ENCODE assay signal across 9 cellular contexts in the genomic region with DNA sequence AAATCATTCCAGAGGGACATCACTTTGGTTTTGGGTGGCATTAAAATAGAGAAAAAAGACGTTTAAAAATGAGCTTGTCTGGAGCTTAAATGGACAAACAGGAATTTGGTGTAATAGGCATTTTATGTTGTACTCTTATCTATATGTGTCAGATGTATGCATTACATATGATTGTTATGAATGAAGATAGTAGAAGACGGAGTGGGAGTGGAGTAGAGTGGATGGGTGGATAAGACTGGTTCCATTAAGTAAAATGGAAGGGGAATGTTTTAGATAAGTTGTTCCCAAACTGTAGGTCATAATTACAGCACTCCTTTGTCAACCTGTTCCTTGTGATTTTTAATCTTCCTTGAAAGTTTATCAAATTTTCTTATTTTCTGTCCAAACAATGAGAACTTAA. TPM values are rescaled to one million over a fixed set of nuclear protein-coding genes. Genes with fewer than 3 reads are reported as not detected.
DNase-seq lines count a peak whose midpoint lies in the region; ATAC-seq lines count a peak whose summit lies in the region.
"Had no signal": no experiment of that assay in that cellular context is flagged by ENCODE, and none has a peak within 500 bp of the region (broad histone marks: within the 10 kb centered on the region; RNA-seq: fewer than 3 reads in every experiment).

No MANE protein-coding gene starts in this region.

- peaks cover 3% of the 10 kb centered on the region for H3K9me3 Mint-ChIP-seq in activated T-cell treated with anti-CD3 and anti-CD28 coated beads, Interleukin-2, amount 50 U/mL, for 4 hours
- peaks cover 0 to 3% (median 0%) of the 10 kb centered on the region in 6 donors for H3K9me3 Mint-ChIP-seq in immature natural killer cell

- H3K4me1 Mint-ChIP-seq in activated T-cell treated with anti-CD3 and anti-CD28 coated beads, Interleukin-2, amount 50 U/mL, for 4 hours (ENCODE audit: low read depth) = peaks cover 66% of the 10 kb centered on the region
- H3K4me1 Mint-ChIP-seq in T-helper 17 cell = peaks cover 32% of the 10 kb centered on the region
- peaks cover 56 to 69% of the 10 kb centered on the region in 2 donors for H3K4me1 Mint-ChIP-seq in immature natural killer cell

- ATAC-seq in activated T-cell treated with anti-CD3 and anti-CD28 coated beads, Interleukin-2, amount 50 U/mL, for 4 hours = no peak
- no peak for ATAC-seq in T-helper 17 cell

- H3K27ac Mint-ChIP-seq in T-helper 17 cell = peak overlapping the region; percentile 98
- H3K27ac Mint-ChIP-seq in immature natural killer cell = peak overlapping the region; percentile 92 to 97 (median 96)

- no peak overlapping the region for H3K9ac ChIP-seq in stomach smooth muscle (ENCODE audit: low read length in 2 of 2)

- H3K4me3 ChIP-seq in stomach smooth muscle (ENCODE audit: low read length in 2 of 2) = peak overlapping the region in 1 of 2 donors; percentile 89

- H3K27me3 ChIP-seq in stomach smooth muscle (ENCODE audit: control insufficient read depth in 1 of 2, insufficient read depth in 2 of 2, low read length in 2 of 2) = no peaks in the 10 kb centered on the region

- peak overlapping the region; percentile 94 for H3K4me3 Mint-ChIP-seq in activated T-cell treated with anti-CD3 and anti-CD28 coated beads, Interleukin-2, amount 50 U/mL, for 4 hours
- peak overlapping the region; percentile 95 for H3K4me3 Mint-ChIP-seq in T-helper 17 cell
- H3K4me3 Mint-ChIP-seq in immature natural killer cell = peak overlapping the region; percentile 88 to 96 (median 95)

- peaks cover 8% of the 10 kb centered on the region for H3K4me1 ChIP-seq in stomach smooth muscle (ENCODE audit: control insufficient read depth, insufficient read depth, low read length)

- no peaks in the 10 kb centered on the region for H3K9me3 ChIP-seq in T-helper 17 cell (ENCODE audit: control insufficient read depth, low read length, poor library complexity, severe bottlenecking)
- H3K9me3 ChIP-seq in stomach smooth muscle (ENCODE audit: control insufficient read depth in 2 of 2, low read length in 2 of 2) = no peaks in the 10 kb centered on the region

- no peaks in the 10 kb centered on the region for H3K27me3 Mint-ChIP-seq in activated T-cell treated with anti-CD3 and anti-CD28 coated beads, Interleukin-2, amount 50 U/mL, for 4 hours (ENCODE audit: low read depth)
- H3K27me3 Mint-ChIP-seq in T-helper 17 cell = no peaks in the 10 kb centered on the region
- H3K27me3 Mint-ChIP-seq in immature natural killer cell (ENCODE audit: low read depth in 3 of 3) = peaks cover 2 to 8% (median 7%) of the 10 kb centered on the region in 3 donors

- peaks cover 0 to 4% of the 10 kb centered on the region in 2 donors for H3K36me3 ChIP-seq in stomach smooth muscle (ENCODE audit: control insufficient read depth in 2 of 2, insufficient read depth in 2 of 2, low read length in 2 of 2)

- peaks cover 19% of the 10 kb centered on the region for H3K36me3 Mint-ChIP-seq in activated T-cell treated with anti-CD3 and anti-CD28 coated beads, Interleukin-2, amount 50 U/mL, for 4 hours (ENCODE audit: insufficient read depth)
- H3K36me3 Mint-ChIP-seq in T-helper 17 cell (ENCODE audit: low read depth) (no peaks in the 10 kb centered on the region), immature natural killer cell (peaks cover 0 to 10% (median 7%) of the 10 kb centered on the region in 3 donors)

- no peak for DNase-seq in activated T-cell treated with anti-CD3 and anti-CD28 coated beads, Interleukin-2, amount 50 U/mL, for 4 hours
- DNase-seq in activated T-cell treated with anti-CD3 and anti-CD28 coated beads, Interleukin-2, amount 50 U/mL, for 1 hour = no peak
- DNase-seq in T-helper 17 cell = no peak
- no peak for DNase-seq in immature natural killer cell
- no peak for DNase-seq in stimulated activated CD4-positive, alpha-beta T cell treated with anti-CD3 and anti-CD28 coated beads, Interleukin-4, amount 100 ng/mL, for 24 hours
- no peak for DNase-seq in NCI-H345 (lab: John Stamatoyannopoulos, UW)
- DNase-seq in NCI-H187 treated with DMSO at 0.1 percent for 48 hours (lab: John Stamatoyannopoulos, UW) = no peak
- DNase-seq: activated naive CD4-positive, alpha-beta T cell had no signal

- peak overlapping the region; percentile 98 for H3K27ac ChIP-seq in stomach smooth muscle (ENCODE audit: low read length)

RNA-seq across cellular contexts. Expression of gene CCDC91, which starts 1.9 kb away (rescaled TPM):
- total RNA-seq in activated T-cell treated with anti-CD3 and anti-CD28 coated beads, Interleukin-2, amount 50 U/mL, for 4 hours = 10 to 100 TPM; 17.8 to 18.2 (median 18.1) TPM
- total RNA-seq in T-helper 17 cell = 10 to 100 TPM; 62.5 to 65.3 TPM
- 10 to 100 TPM; 46.8 to 60.1 (median 54.3) TPM for polyA plus RNA-seq in immature natural killer cell
